ENCODE assay signal across 24 cellular contexts in genomic region chr4:164959896-164960295, GRCh38. TPM values are rescaled to one million over a fixed set of nuclear protein-coding genes. Genes with fewer than 3 reads are reported as not detected.
DNase-seq lines count a peak whose midpoint lies in the region; ATAC-seq lines count a peak whose summit lies in the region.
"Had no signal": no experiment of that assay in that cellular context is flagged by ENCODE, and none has a peak within 500 bp of the region (broad histone marks: within the 10 kb centered on the region; RNA-seq: fewer than 3 reads in every experiment).

No MANE protein-coding gene starts in this region.

- H3K4me3 ChIP-seq in adipocyte (ENCODE audit: low read length): no peak overlapping the region
- H3K4me3 ChIP-seq in CD8-positive, alpha-beta memory T cell (ENCODE audit: low read length): no peak overlapping the region
- H3K4me3 ChIP-seq: GM23338, K562, neural progenitor cell, testis had no signal

- POLR2A ChIA-PET in CD8-positive, alpha-beta memory T cell (lab: Charles Lee): no interaction called here

- H3K36me3 Mint-ChIP-seq in CD8-positive, alpha-beta memory T cell: peaks cover 0 to 5% (median 0%) of the 10 kb centered on the region in 3 donors
- H3K36me3 Mint-ChIP-seq: neural progenitor cell had no signal

- ATAC-seq in HG03097 (IDR thresholded peaks at IDR 0.05; ENCODE audit: low FRiP score, unreplicated experiment): no peak
- ATAC-seq: GM23338, K562 had no signal

- H3K9me3 Mint-ChIP-seq in CD8-positive, alpha-beta memory T cell: peaks cover 0 to 8% (median 1%) of the 10 kb centered on the region in 5 donors
- H3K9me3 Mint-ChIP-seq: neural progenitor cell had no signal

- H3K4me1 Mint-ChIP-seq in CD8-positive, alpha-beta memory T cell: peaks cover 19 to 28% (median 22%) of the 10 kb centered on the region in 3 donors

- H3K4me3 Mint-ChIP-seq in CD8-positive, alpha-beta memory T cell: no peak overlapping the region
- H3K4me3 Mint-ChIP-seq: activated CD4-positive, alpha-beta memory T cell treated with anti-CD3 and anti-CD28 coated beads, Interleukin-2, amount 10 ng/mL, durations not matched to agents 7 days and 5 days; activated naive CD4-positive, alpha-beta T cell treated with anti-CD3 and anti-CD28 coated beads, Interleukin-2, amount 50 U/mL, for 24 hours; activated T-cell treated with anti-CD3 and anti-CD28 coated beads, Interleukin-2, amount 50 U/mL, for 24 hours; GM23338; neural progenitor cell; T-helper 1 cell treated with Interleukin-12 subunit alpha and Interleukin-12 subunit beta and Interleukin-4 antibody, amounts not matched to agents 30 μg/mL and 1 μg/mL, for 36 hours had no signal

- no peaks in the 10 kb centered on the region for H3K36me3 ChIP-seq in adipocyte (ENCODE audit: control insufficient read depth, insufficient read depth, low read length, severe bottlenecking)
- H3K36me3 ChIP-seq in CD8-positive, alpha-beta memory T cell (ENCODE audit: insufficient read depth, low read length): no peaks in the 10 kb centered on the region
- H3K36me3 ChIP-seq: neural progenitor cell had no signal

- peaks cover 0 to 3% of the 10 kb centered on the region in 2 donors for H3K27me3 Mint-ChIP-seq in CD8-positive, alpha-beta memory T cell
- H3K27me3 Mint-ChIP-seq: activated CD4-positive, alpha-beta memory T cell treated with anti-CD3 and anti-CD28 coated beads, Interleukin-2, amount 10 ng/mL, durations not matched to agents 7 days and 5 days; activated naive CD4-positive, alpha-beta T cell treated with anti-CD3 and anti-CD28 coated beads, Interleukin-2, amount 50 U/mL, for 24 hours; activated T-cell treated with anti-CD3 and anti-CD28 coated beads, Interleukin-2, amount 50 U/mL, for 24 hours had no signal

- no peaks in the 10 kb centered on the region for H3K9me3 ChIP-seq in adipocyte (ENCODE audit: control insufficient read depth, low read length)
- H3K9me3 ChIP-seq in CD8-positive, alpha-beta memory T cell (ENCODE audit: low read length): no peaks in the 10 kb centered on the region
- H3K9me3 ChIP-seq: testis had no signal

- no peak overlapping the region for H3K27ac Mint-ChIP-seq in CD8-positive, alpha-beta memory T cell
- H3K27ac Mint-ChIP-seq: activated CD4-positive, alpha-beta memory T cell treated with anti-CD3 and anti-CD28 coated beads, Interleukin-2, amount 10 ng/mL, durations not matched to agents 7 days and 5 days; activated naive CD4-positive, alpha-beta T cell treated with anti-CD3 and anti-CD28 coated beads, Interleukin-2, amount 50 U/mL, for 24 hours; activated T-cell treated with anti-CD3 and anti-CD28 coated beads, Interleukin-2, amount 50 U/mL, for 24 hours; GM23338; neural progenitor cell; T-helper 1 cell treated with Interleukin-12 subunit alpha and Interleukin-12 subunit beta and Interleukin-4 antibody, amounts not matched to agents 30 μg/mL and 1 μg/mL, for 36 hours had no signal

- no peak overlapping the region for H3K27ac ChIP-seq in CD8-positive, alpha-beta memory T cell (ENCODE audit: low read depth, low read length)
- no peak overlapping the region for H3K27ac ChIP-seq in caudate nucleus (ENCODE audit: low read depth, low read length)
- H3K27ac ChIP-seq: C4-2B, neural progenitor cell, testis had no signal

- H3K27me3 ChIP-seq in adipocyte (replicated peaks; ENCODE audit: control insufficient read depth, insufficient read depth, low read length): no peaks in the 10 kb centered on the region
- H3K27me3 ChIP-seq in CD8-positive, alpha-beta memory T cell (ENCODE audit: insufficient read depth, low read length, poor library complexity, severe bottlenecking): no peaks in the 10 kb centered on the region
- H3K27me3 ChIP-seq: neural progenitor cell, testis had no signal

- CTCF ChIA-PET in CD8-positive, alpha-beta memory T cell (lab: Charles Lee): no interaction called here

- DNase-seq in A172 (ENCODE audit: low spot score): peak; percentile 15
- peak; percentile 77 for DNase-seq in HS-5 (ENCODE audit: low read depth)
- DNase-seq in adipocyte (ENCODE audit: low read depth): peak; percentile 11
- peak; percentile 56 for DNase-seq in fibroblast of the conjunctiva (ENCODE audit: low read depth)
- no peak for DNase-seq in CD8-positive, alpha-beta memory T cell
- DNase-seq in NCI-H1930 (lab: John Stamatoyannopoulos, UW): no peak
- no peak for DNase-seq in caudate nucleus (lab: John Stamatoyannopoulos, UW)
- DNase-seq: 8988T; activated CD4-positive, alpha-beta memory T cell treated with anti-CD3 and anti-CD28 coated beads, Interleukin-2, amount 10 ng/mL, durations not matched to agents 7 days and 5 days; activated T-cell treated with anti-CD3 and anti-CD28 coated beads, Interleukin-2, amount 50 U/mL, for 24 hours; foreskin melanocyte; NCI-H1048; NCI-H2107; NCI-H524 treated with DMSO at 0.1 percent for 48 hours; SHP77 treated with DMSO at 0.1 percent for 48 hours; testis had no signal

- peaks cover 25% of the 10 kb centered on the region for H3K4me1 ChIP-seq in adipocyte (ENCODE audit: control insufficient read depth, insufficient read depth, low read length)
- no peaks in the 10 kb centered on the region for H3K4me1 ChIP-seq in CD8-positive, alpha-beta memory T cell (ENCODE audit: insufficient read depth, low read length)
- H3K4me1 ChIP-seq: testis had no signal

- H3K9ac ChIP-seq in adipocyte (ENCODE audit: low read length): no peak overlapping the region
- H3K9ac ChIP-seq: neural progenitor cell had no signal

RNA-seq across cellular contexts. Expression of gene TRIM61, which starts 17.6 kb away (rescaled TPM):
- total RNA-seq in A172 (2014; rRNA removed; shearing (Covaris generic)): not detected in 2 replicates
- total RNA-seq in CD8-positive, alpha-beta memory T cell: 1 to 10 TPM; 2.7 to 3.3 TPM
- polyA plus RNA-seq in CD8-positive, alpha-beta memory T cell: 1.3 TPM
- total RNA-seq: pulmonary artery endothelial cell had no signal
- polyA plus RNA-seq: GM23338 had no signal

Comparison
In these comparisons a context has a peak if more than half of its experiments do, and no peak if none do; other contexts are left out.
1. DNase-seq: peak in A172 (single experiment), HS-5 (single experiment), adipocyte (single experiment) and fibroblast of the conjunctiva (single experiment); none in CD8-positive, alpha-beta memory T cell (0 of 5), NCI-H1930 (0 of 2) and caudate nucleus (0 of 61).